ENCODE assay signal across 9 cellular contexts in the genomic region with DNA sequence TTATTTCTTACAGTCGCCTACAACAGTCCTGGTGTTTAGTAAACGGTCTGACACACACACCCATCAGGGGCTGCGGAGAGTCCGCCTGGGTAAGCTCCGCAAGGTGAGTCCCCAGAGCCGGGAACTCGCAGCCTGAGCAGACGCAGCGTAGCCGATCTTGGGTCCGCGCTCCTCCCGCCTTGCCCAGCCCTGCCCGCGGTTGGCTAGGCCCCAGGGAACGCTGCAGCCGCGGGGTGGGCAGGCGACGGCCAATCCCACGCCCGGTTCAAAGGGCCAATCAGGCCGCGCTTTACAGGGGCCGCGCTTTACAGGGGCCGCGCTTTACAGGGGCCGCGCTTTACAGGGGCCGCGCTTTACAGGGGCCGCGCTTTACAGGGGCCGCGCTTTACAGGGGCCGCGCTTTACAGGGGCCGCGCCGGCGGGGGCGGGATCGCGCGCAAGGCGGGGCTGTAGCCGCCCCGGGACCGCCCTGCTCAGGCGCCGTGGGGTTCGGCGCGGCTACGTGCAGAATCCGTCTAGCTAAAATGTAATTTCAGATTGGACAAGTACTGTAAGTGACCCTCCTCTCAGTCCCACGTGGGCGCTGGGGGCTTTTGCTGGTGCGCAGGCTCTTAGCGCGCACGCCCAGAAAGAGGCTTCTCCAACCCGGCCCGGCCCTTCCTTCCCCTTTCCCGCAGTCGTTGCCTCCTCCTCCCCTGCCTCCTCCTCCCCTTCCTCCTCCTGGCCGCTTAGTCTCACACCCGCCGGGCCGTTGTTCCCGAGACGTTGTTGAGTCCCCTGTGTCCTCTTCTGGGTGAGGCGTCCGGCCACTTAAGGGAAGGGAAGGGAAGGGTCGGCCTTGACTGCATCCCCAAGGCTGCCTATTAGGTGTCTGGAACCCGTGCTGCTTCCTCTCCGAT. TPM values are rescaled to one million over a fixed set of nuclear protein-coding genes. Genes with fewer than 3 reads are reported as not detected.
DNase-seq lines count a peak whose midpoint lies in the region; ATAC-seq, FAIRE-seq and TF ChIP-seq lines count a peak whose summit lies in the region.
"Had no signal": no experiment of that assay in that cellular context is flagged by ENCODE, and none has a peak within 500 bp of the region (broad histone marks: within the 10 kb centered on the region; RNA-seq: fewer than 3 reads in every experiment).

A gene with protein sequence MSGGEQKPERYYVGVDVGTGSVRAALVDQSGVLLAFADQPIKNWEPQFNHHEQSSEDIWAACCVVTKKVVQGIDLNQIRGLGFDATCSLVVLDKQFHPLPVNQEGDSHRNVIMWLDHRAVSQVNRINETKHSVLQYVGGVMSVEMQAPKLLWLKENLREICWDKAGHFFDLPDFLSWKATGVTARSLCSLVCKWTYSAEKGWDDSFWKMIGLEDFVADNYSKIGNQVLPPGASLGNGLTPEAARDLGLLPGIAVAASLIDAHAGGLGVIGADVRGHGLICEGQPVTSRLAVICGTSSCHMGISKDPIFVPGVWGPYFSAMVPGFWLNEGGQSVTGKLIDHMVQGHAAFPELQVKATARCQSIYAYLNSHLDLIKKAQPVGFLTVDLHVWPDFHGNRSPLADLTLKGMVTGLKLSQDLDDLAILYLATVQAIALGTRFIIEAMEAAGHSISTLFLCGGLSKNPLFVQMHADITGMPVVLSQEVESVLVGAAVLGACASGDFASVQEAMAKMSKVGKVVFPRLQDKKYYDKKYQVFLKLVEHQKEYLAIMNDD (plus strand): TSS at position 737 of the 899 bp plus-strand sequence. CDS start 24,456 bp downstream, outside the sequence.

- H3K79me2 ChIP-seq in keratinocyte (ENCODE audit: control insufficient read depth, insufficient read depth, low read length) = no peaks in the 10 kb centered on the region

- H3K4me1 ChIP-seq in keratinocyte (ENCODE audit: control insufficient read depth, extremely low read depth, insufficient read depth, low read length) = peaks cover 14% of the 10 kb centered on the region

- ATAC-seq in GM19035 (IDR thresholded peaks at IDR 0.05; ENCODE audit: unreplicated experiment) (peak; percentile 95), HG03342 (IDR thresholded peaks at IDR 0.05; ENCODE audit: unreplicated experiment) (peak; percentile 94)
- peak; percentile 95 to 96 for ATAC-seq in activated CD4-positive, CD25-positive, alpha-beta regulatory T cell treated with anti-CD3 and anti-CD28 coated beads, Interleukin-2, amount 50 U/mL, for 24 hours

- peak within 1 kb of the TSS; percentile 86 for H2AFZ ChIP-seq in keratinocyte (ENCODE audit: control insufficient read depth, low read length)

- peak within 1 kb of the TSS; percentile 88 for H3K9ac ChIP-seq in keratinocyte (ENCODE audit: control insufficient read depth, extremely low read depth, insufficient read depth, low read length)

- peak within 1 kb of the TSS; percentile 80 for H3K4me3 ChIP-seq in AG10803 (ENCODE audit: low read length)
- H3K4me3 ChIP-seq in keratinocyte (ENCODE audit: control insufficient read depth in 2 of 3, extremely low read depth in 1 of 3, insufficient read depth in 2 of 3, low read depth in 1 of 3, low read length in 3 of 3) = peak within 1 kb of the TSS; percentile 66 to 77 (median 77)

- H3K27ac ChIP-seq in keratinocyte (ENCODE audit: control insufficient read depth, insufficient read depth, low read length) = peak within 1 kb of the TSS; percentile 90

- FAIRE-seq in keratinocyte (lab: Jason Lieb, UNC) = peak; percentile 36
- FAIRE-seq: colon had no signal

- TF ChIP-seq CTCF in AG10803 (conservative IDR thresholded peaks at IDR 0.05; ENCODE audit: low read length) (no peak), keratinocyte (optimal IDR thresholded peaks at IDR 0.05 in 1 of 3, IDR thresholded peaks at IDR 0.05 in 1 of 3, conservative IDR thresholded peaks at IDR 0.05 in 1 of 3; ENCODE audit: extremely low read depth in 1 of 3, insufficient read depth in 2 of 3, low read length in 3 of 3) (no peak)

- H3K9me1 ChIP-seq in keratinocyte (ENCODE audit: control insufficient read depth, extremely low read depth, insufficient read depth, low read length) = no peaks in the 10 kb centered on the region

- no peaks in the 10 kb centered on the region for H4K20me1 ChIP-seq in keratinocyte (ENCODE audit: control insufficient read depth, extremely low read depth, insufficient read depth, low read length)

- H3K9me3 ChIP-seq in keratinocyte (ENCODE audit: control insufficient read depth, low read depth, low read length) = no peaks in the 10 kb centered on the region

- dilution Hi-C loops in keratinocyte (cut with MboI; ENCODE audit: extremely low pct_ligation_motif_present, low sequenced_read_pairs) = no loop called here

- H3K27me3 ChIP-seq in keratinocyte (ENCODE audit: control insufficient read depth, extremely low read depth, insufficient read depth, low read length) = no peaks in the 10 kb centered on the region

- H3K4me2 ChIP-seq in keratinocyte (ENCODE audit: control insufficient read depth, extremely low read depth, insufficient read depth, low read depth, low read length) = peak within 1 kb of the TSS; percentile 81

- no peaks in the 10 kb centered on the region for H3K36me3 ChIP-seq in keratinocyte (ENCODE audit: control insufficient read depth in 2 of 2, extremely low read depth in 1 of 2, insufficient read depth in 2 of 2, low read length in 2 of 2)

- DNase-seq in AG10803 (ENCODE audit: low read depth) (peak; percentile 99), NCI-H446 treated with DMSO at 0.1 percent for 48 hours (lab: John Stamatoyannopoulos, UW) (peak; percentile 99), cerebellar cortex (ENCODE audit: low spot score) (peak; percentile 98), keratinocyte (ENCODE audit: low read depth, low spot score) (peak; percentile 84)
- DNase-seq in stimulated activated CD4-positive, alpha-beta T cell treated with anti-CD3 and anti-CD28 coated beads, Interleukin-12 subunit alpha, Interleukin-12 subunit beta, amount 100 ng/mL, for 48 hours (ENCODE audit: low read depth in 2 of 3, low spot score in 1 of 3) = peak; percentile 62 to 77 (median 77)

RNA-seq across cellular contexts. Expression of the gene that starts here (rescaled TPM):
- 12.2 to 20.3 TPM (median 16.6 TPM) in 3 replicates for polyA plus RNA-seq in keratinocyte
- polyA plus RNA-seq in keratinocyte (2011; ENCODE audit: low read depth) = 10.4 TPM
- polyA plus RNA-seq in keratinocyte (2011; cell fraction: cytosol; rRNA removed) = 14.8 and 16.8 TPM in 2 replicates
- 11.8 and 14.6 TPM in 2 replicates for polyA plus RNA-seq in keratinocyte (2011; cell fraction: nucleus; rRNA removed)
- 9.4 and 14.2 TPM in 2 replicates for polyA plus RNA-seq in keratinocyte (2012; ENCODE audit: low replicate concordance)
- 14.1 to 39.4 TPM (median 28.0 TPM) in 3 replicates for polyA minus RNA-seq in keratinocyte
- polyA minus RNA-seq in keratinocyte (2011; cell fraction: cytosol; rRNA and poly(A)+ RNA removed) = 29.2 TPM
- 15.9 and 33.3 TPM in 2 replicates for polyA minus RNA-seq in keratinocyte (2011; cell fraction: nucleus; rRNA and poly(A)+ RNA removed)

Comparison
In these comparisons a context has a peak if more than half of its experiments do, and no peak if none do; other contexts are left out.
1. Peak in every context shown above with its lines: DNase-seq, ATAC-seq, H3K4me3 ChIP-seq and H3K27ac ChIP-seq.